ENCODE assay signal across 25 cellular contexts in the genomic region with DNA sequence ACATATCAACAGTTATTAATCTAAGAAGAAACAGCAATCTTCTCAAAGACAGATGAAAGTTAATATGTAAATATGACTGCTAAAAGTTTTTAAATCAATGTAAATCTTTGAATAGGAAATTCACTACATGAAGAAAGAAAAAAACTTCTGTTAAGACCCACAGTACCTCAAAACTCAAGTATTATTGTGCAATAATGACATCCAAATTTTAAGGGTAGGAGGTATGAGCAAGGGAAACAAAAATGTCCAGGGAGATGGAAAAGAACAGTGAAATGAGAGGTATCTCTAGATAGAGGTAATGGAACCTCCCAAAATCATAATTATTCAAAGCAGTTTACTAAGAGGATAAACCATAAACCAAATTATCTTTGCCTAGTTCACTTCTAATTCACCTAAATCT.
DNase-seq lines count a peak whose midpoint lies in the region; ATAC-seq, FAIRE-seq and TF ChIP-seq lines count a peak whose summit lies in the region.
"Had no signal": no experiment of that assay in that cellular context is flagged by ENCODE, and none has a peak within 500 bp of the region (broad histone marks: within the 10 kb centered on the region; RNA-seq: fewer than 3 reads in every experiment).

No MANE protein-coding gene starts in this region.

- H3K9ac ChIP-seq in IMR-90 (ENCODE audit: low read depth, low read length) (no peak overlapping the region), H1 (replicated peaks in 1 of 4; ENCODE audit: extremely low read depth in 1 of 4, low read depth in 3 of 4, low read length in 3 of 4) (no peak overlapping the region)
- H3K9ac ChIP-seq: BLaER1 treated with 17β-estradiol and CSF1 and Interleukin-3, amounts not matched to agents 10 nM and 100 nM had no signal

- H3K36me3 Mint-ChIP-seq in activated T-cell treated with anti-CD3 and anti-CD28 coated beads, Interleukin-2, amount 50 U/mL, for 72 hours (ENCODE audit: insufficient read depth in 2 of 2), result no peaks in the 10 kb centered on the region
- no peaks in the 10 kb centered on the region for H3K36me3 Mint-ChIP-seq in activated T-cell treated with anti-CD3 and anti-CD28 coated beads, Interleukin-2, amount 50 U/mL, for 24 hours (ENCODE audit: low read depth)
- H3K36me3 Mint-ChIP-seq: CD14-positive monocyte; CD8-positive, alpha-beta memory T cell had no signal

- FAIRE-seq in H1 (lab: Jason Lieb, UNC), result no peak
- FAIRE-seq: GM12891, GM18507 had no signal

- DNase-seq in activated T-cell treated with anti-CD3 and anti-CD28 coated beads, Interleukin-2, amount 50 U/mL, for 72 hours, result no peak
- no peak for DNase-seq in activated T-cell treated with anti-CD3 and anti-CD28 coated beads, Interleukin-2, amount 50 U/mL, for 24 hours
- DNase-seq in IMR-90, result no peak
- no peak for DNase-seq in H1 (ENCODE audit: low read depth in 1 of 2, low spot score in 2 of 2)
- no peak for DNase-seq in nucleus accumbens (lab: John Stamatoyannopoulos, UW)
- DNase-seq in NCI-H345 (lab: John Stamatoyannopoulos, UW), result no peak
- no peak for DNase-seq in NCI-H146 (lab: John Stamatoyannopoulos, UW)
- DNase-seq: ACHN; AML-193; BE2C; Calu3; CD4-positive, alpha-beta T cell; CD8-positive, alpha-beta memory T cell; COR-L47; DMS53; DMS79 treated with DMSO at 0.1 percent for 48 hours; GF-D8; GOT3; H9 had no signal

- ATAC-seq in activated T-cell treated with anti-CD3 and anti-CD28 coated beads, Interleukin-2, amount 50 U/mL, for 72 hours (replicated peaks in 1 of 2), result no peak
- ATAC-seq in IMR-90 (ENCODE audit: low read depth), result no peak
- ATAC-seq: HCT116 had no signal

- H3K4me1 ChIP-seq in IMR-90 (ENCODE audit: control insufficient read depth, insufficient read depth, low read length) (no peaks in the 10 kb centered on the region), H1 (replicated peaks in 1 of 4; ENCODE audit: control insufficient read depth in 3 of 4, insufficient read depth in 4 of 4, low read length in 3 of 4) (0 out of 7 replicates have a peak, but pooled peaks cover 0 to 2% (median 0%) of the 10 kb centered on the region in 4 experiments)

- H3K4me3 Mint-ChIP-seq in activated T-cell treated with anti-CD3 and anti-CD28 coated beads, Interleukin-2, amount 50 U/mL, for 72 hours, result no peak overlapping the region
- H3K4me3 Mint-ChIP-seq in activated T-cell treated with anti-CD3 and anti-CD28 coated beads, Interleukin-2, amount 50 U/mL, for 24 hours, result no peak overlapping the region
- H3K4me3 Mint-ChIP-seq: CD14-positive monocyte; CD4-positive, alpha-beta T cell; CD8-positive, alpha-beta memory T cell; H9 had no signal

- in situ Hi-C loops in IMR-90 (cut with MboI; ENCODE audit: low sequenced_read_pairs), result no loop called here

- H3K9me3 Mint-ChIP-seq in activated T-cell treated with anti-CD3 and anti-CD28 coated beads, Interleukin-2, amount 50 U/mL, for 72 hours, result peaks cover 0 to 2% of the 10 kb centered on the region in 2 donors
- no peaks in the 10 kb centered on the region for H3K9me3 Mint-ChIP-seq in activated T-cell treated with anti-CD3 and anti-CD28 coated beads, Interleukin-2, amount 50 U/mL, for 24 hours
- H3K9me3 Mint-ChIP-seq: CD14-positive monocyte; CD4-positive, alpha-beta T cell; H9 had no signal

- H3K23me2 ChIP-seq in H1 (ENCODE audit: low read depth, low read length), result no peaks in the 10 kb centered on the region

- H2BK5ac ChIP-seq in IMR-90 (ENCODE audit: low read depth, low read length, poor library complexity, severe bottlenecking) (no peak overlapping the region), H1 (ENCODE audit: low read depth, low read length) (no peak overlapping the region)

- no peak overlapping the region for H2AK5ac ChIP-seq in IMR-90 (ENCODE audit: low read depth, low read length)
- no peak overlapping the region for H2AK5ac ChIP-seq in H1 (ENCODE audit: low read depth, low read length)

- H3K27ac Mint-ChIP-seq in activated T-cell treated with anti-CD3 and anti-CD28 coated beads, Interleukin-2, amount 50 U/mL, for 72 hours, result peak overlapping the region; percentile 20
- H3K27ac Mint-ChIP-seq in activated T-cell treated with anti-CD3 and anti-CD28 coated beads, Interleukin-2, amount 50 U/mL, for 24 hours, result no peak overlapping the region
- H3K27ac Mint-ChIP-seq: CD14-positive monocyte; CD4-positive, alpha-beta T cell; CD8-positive, alpha-beta memory T cell had no signal

- no peak overlapping the region for H3K23ac ChIP-seq in IMR-90 (ENCODE audit: low read depth, low read length)
- no peak overlapping the region for H3K23ac ChIP-seq in H1 (ENCODE audit: insufficient read length)

- no peak overlapping the region for H3K27ac ChIP-seq in IMR-90 (ENCODE audit: insufficient read depth, low read length)
- H3K27ac ChIP-seq in H1 (ENCODE audit: low read depth, low read length), result no peak overlapping the region
- H3K27ac ChIP-seq: 22Rv1; BLaER1 treated with 17β-estradiol and CSF1 and Interleukin-3, amounts not matched to agents 10 nM and 100 nM had no signal

- no TSS peak for BruUV-seq in IMR-90 (replicated peaks; lab: Mats Ljungman, UMichigan)

- TF ChIP-seq RAD21 in IMR-90 (IDR thresholded peaks at IDR 0.05; ENCODE audit: low read length) (no peak), H1 (IDR thresholded peaks at IDR 0.05 in 1 of 2, conservative IDR thresholded peaks at IDR 0.05 in 1 of 2; ENCODE audit: low read depth in 2 of 2, low read length in 2 of 2) (no peak)

- H4K8ac ChIP-seq in IMR-90 (ENCODE audit: low read depth in 2 of 2, low read length in 2 of 2) (no peak overlapping the region), H1 (ENCODE audit: extremely low read depth, insufficient read depth, low read length) (no peak overlapping the region)

- dilution Hi-C loops in IMR-90 (cut with HindIII; ENCODE audit: low sequenced_read_pairs, unreplicated experiment), result no loop called here

- H3K9me1 ChIP-seq in IMR-90 (ENCODE audit: insufficient read depth, low read length), result no peaks in the 10 kb centered on the region

- H3K27me3 Mint-ChIP-seq in activated T-cell treated with anti-CD3 and anti-CD28 coated beads, Interleukin-2, amount 50 U/mL, for 72 hours (ENCODE audit: low read depth), result no peaks in the 10 kb centered on the region
- no peaks in the 10 kb centered on the region for H3K27me3 Mint-ChIP-seq in activated T-cell treated with anti-CD3 and anti-CD28 coated beads, Interleukin-2, amount 50 U/mL, for 24 hours
- H3K27me3 Mint-ChIP-seq: CD4-positive, alpha-beta T cell had no signal

- no peak for TF ChIP-seq POLR2A in IMR-90 (IDR thresholded peaks at IDR 0.05; ENCODE audit: low read depth, low read length)
- TF ChIP-seq POLR2A in H1 (IDR thresholded peaks at IDR 0.05; ENCODE audit: control extremely low read depth in 1 of 2, low read depth in 2 of 2, low read length in 2 of 2), result no peak

- H3K79me2 ChIP-seq in H1 (ENCODE audit: control insufficient read depth in 1 of 2, insufficient read depth in 2 of 2, low read length in 2 of 2), result no peaks in the 10 kb centered on the region

- peaks cover 5% of the 10 kb centered on the region; the same call in 1 of the 2 replicates for H3K36me3 ChIP-seq in IMR-90 (ENCODE audit: control insufficient read depth, insufficient read depth, low read length)
- peaks cover 0 to 9% (median 0%) of the 10 kb centered on the region in 4 experiments; a peak in 1 of 8 replicates for H3K36me3 ChIP-seq in H1 (ENCODE audit: control insufficient read depth in 2 of 4, insufficient read depth in 4 of 4, low read length in 3 of 4)

- H3K56ac ChIP-seq in IMR-90 (ENCODE audit: extremely low read depth, insufficient read depth, low read length) (no peak overlapping the region), H1 (replicated peaks; ENCODE audit: insufficient read length, low read depth, low read length) (no peak overlapping the region)

- POLR2A ChIA-PET in IMR-90 (lab: Charles Lee; ENCODE audit: unreplicated experiment) (no interaction called here), H1 (lab: Charles Lee; ENCODE audit: partially characterized antibody) (no interaction called here)

- TF ChIP-seq EP300 in H1 (IDR thresholded peaks at IDR 0.05; ENCODE audit: borderline replicate concordance in 1 of 2, low read depth in 2 of 2, low read length in 2 of 2), result no peak

- H3K4me2 ChIP-seq in IMR-90 (ENCODE audit: low read depth, low read length) (no peak overlapping the region), H1 (ENCODE audit: insufficient read depth in 1 of 2, low read depth in 2 of 2, low read length in 2 of 2) (no peak overlapping the region)
- H3K4me2 ChIP-seq: BLaER1 treated with 17β-estradiol and CSF1 and Interleukin-3, amounts not matched to agents 10 nM and 100 nM had no signal

- H2BK120ac ChIP-seq in IMR-90 (ENCODE audit: low read depth, low read length), result no peak overlapping the region
- H2BK120ac ChIP-seq in H1 (replicated peaks; ENCODE audit: low read depth, low read length), result no peak overlapping the region

- H3K4me1 Mint-ChIP-seq in activated T-cell treated with anti-CD3 and anti-CD28 coated beads, Interleukin-2, amount 50 U/mL, for 72 hours (ENCODE audit: low read depth), result peaks cover 8% of the 10 kb centered on the region
- H3K4me1 Mint-ChIP-seq in activated T-cell treated with anti-CD3 and anti-CD28 coated beads, Interleukin-2, amount 50 U/mL, for 24 hours (ENCODE audit: low read depth), result peaks cover 8% of the 10 kb centered on the region
- H3K4me1 Mint-ChIP-seq: CD8-positive, alpha-beta memory T cell had no signal

- H3K9me3 ChIP-seq in IMR-90 (ENCODE audit: control insufficient read depth, insufficient read depth, low read length) (no peaks in the 10 kb centered on the region), H1 (ENCODE audit: insufficient read depth in 2 of 2, low read depth in 1 of 2, low read length in 1 of 2) (no peaks in the 10 kb centered on the region)
- H3K9me3 ChIP-seq: BE2C had no signal

- intact Hi-C loops in IMR-90 (cut with micrococcal nuclease), result loop anchor here (10.0 kb wide), 1 partner anchor 247 kb away; no protein-coding TSS in a partner anchor

- H3K4me3 ChIP-seq in IMR-90 (ENCODE audit: insufficient read depth, low read depth, low read length), result no peak overlapping the region
- H3K4me3 ChIP-seq in H1 (ENCODE audit: extremely low read depth in 1 of 4, insufficient read depth in 2 of 4, low read depth in 3 of 4, low read length in 4 of 4), result no peak overlapping the region
- H3K4me3 ChIP-seq: BLaER1 treated with 17β-estradiol and CSF1 and Interleukin-3, amounts not matched to agents 10 nM and 100 nM had no signal

- H3K79me1 ChIP-seq in IMR-90 (ENCODE audit: low read depth in 1 of 2, low read length in 2 of 2) (no peaks in the 10 kb centered on the region), H1 (ENCODE audit: low read depth, low read length) (no peaks in the 10 kb centered on the region)

- H3K18ac ChIP-seq in IMR-90 (ENCODE audit: low read depth, low read length), result no peak overlapping the region
- no peak overlapping the region for H3K18ac ChIP-seq in H1 (ENCODE audit: extremely low read depth, low read length)

- H4K20me1 ChIP-seq in IMR-90 (ENCODE audit: insufficient read depth, low read length), result no peaks in the 10 kb centered on the region
- no peaks in the 10 kb centered on the region for H4K20me1 ChIP-seq in H1 (replicated peaks in 1 of 2; ENCODE audit: control insufficient read depth in 1 of 2, insufficient read depth in 2 of 2, low read length in 2 of 2)
- H4K20me1 ChIP-seq: BLaER1 treated with 17β-estradiol and CSF1 and Interleukin-3, amounts not matched to agents 10 nM and 100 nM had no signal

- CTCF ChIA-PET in IMR-90 (lab: Yijun Ruan, JAX) (no interaction called here), H1 (lab: Charles Lee; ENCODE audit: partially characterized antibody) (interaction anchor here (0.6 kb wide), 2 partner anchors 196 to 207 kb away, joined by 3 read pairs; no protein-coding TSS in a partner anchor)

- H2BK12ac ChIP-seq in H1 (ENCODE audit: low read depth, low read length), result no peak overlapping the region

- no peak overlapping the region for H2AK9ac ChIP-seq in IMR-90 (replicated peaks; ENCODE audit: low read depth, low read length, poor library complexity)

- H4K5ac ChIP-seq in IMR-90 (ENCODE audit: low read depth, low read length), result no peak overlapping the region
- H4K5ac ChIP-seq in H1 (ENCODE audit: insufficient read length, low read depth, low read length), result no peak overlapping the region

- H4K91ac ChIP-seq in IMR-90 (ENCODE audit: insufficient read depth, low read depth, low read length) (no peak overlapping the region), H1 (replicated peaks; ENCODE audit: insufficient read length, low read length) (no peak overlapping the region)

- H3K27me3 ChIP-seq in IMR-90 (ENCODE audit: control insufficient read depth, insufficient read depth, low read length) (no peaks in the 10 kb centered on the region), H1 (replicated peaks in 1 of 4; ENCODE audit: control insufficient read depth in 3 of 4, extremely low read depth in 1 of 4, insufficient read depth in 3 of 4, low read length in 3 of 4) (no peaks in the 10 kb centered on the region)
- H3K27me3 ChIP-seq: BE2C had no signal

- H3K4ac ChIP-seq in IMR-90 (ENCODE audit: low read depth, low read length) (no peak overlapping the region), H1 (replicated peaks; ENCODE audit: insufficient read length, low read depth, low read length) (no peak overlapping the region)

- TF ChIP-seq CTCF in IMR-90 (conservative IDR thresholded peaks at IDR 0.05; ENCODE audit: low read depth, low read length) (no peak), H1 (IDR thresholded peaks at IDR 0.05; ENCODE audit: control extremely low read depth in 1 of 3, insufficient read depth in 1 of 3, low read depth in 1 of 3, low read length in 3 of 3) (no peak)

- H3K14ac ChIP-seq in IMR-90 (replicated peaks; ENCODE audit: low read depth, low read length) (no peak overlapping the region), H1 (ENCODE audit: insufficient read length) (no peak overlapping the region)

- H2AFZ ChIP-seq in IMR-90 (replicated peaks; ENCODE audit: low read length, poor library complexity) (no peak overlapping the region), H1 (ENCODE audit: low read length) (no peak overlapping the region)

- H2BK20ac ChIP-seq in IMR-90 (ENCODE audit: low read depth, low read length) (no peak overlapping the region), H1 (ENCODE audit: low read length) (no peak overlapping the region)

- H2BK15ac ChIP-seq in IMR-90 (ENCODE audit: low read depth, low read length), result no peak overlapping the region
- H2BK15ac ChIP-seq in H1 (ENCODE audit: low read length), result no peak overlapping the region
